11 cellular contexts compared by ENCODE assay signal in genomic region chr1:48182441-48182840, GRCh38. TPM values are rescaled to one million over a fixed set of nuclear protein-coding genes. Genes with fewer than 3 reads are reported as not detected.
A peak's percentile ranks its signal among the peaks of the same experiment; 100 is the strongest.
DNase-seq lines count a peak whose midpoint lies in the region; ATAC-seq and TF ChIP-seq lines count a peak whose summit lies in the region.
"Had no signal": no experiment of that assay in that cellular context is flagged by ENCODE, and none has a peak within 500 bp of the region (broad histone marks: within the 10 kb centered on the region; RNA-seq: fewer than 3 reads in every experiment).

No MANE protein-coding gene starts in this region.

- peaks cover 9% of the 10 kb centered on the region for H3K27me3 ChIP-seq in foreskin keratinocyte

- peak; percentile 49 for DNase-seq in NCI-H2029 treated with DMSO at 0.1 percent for 48 hours (lab: John Stamatoyannopoulos, UW)
- DNase-seq in foreskin keratinocyte: peak; percentile 68 to 80
- DNase-seq in amniotic stem cell (lab: John Stamatoyannopoulos, UW): no peak
- no peak for DNase-seq in stimulated activated CD4-positive, alpha-beta T cell treated with anti-CD3 and anti-CD28 coated beads, Interleukin-2, amount 100 ng/mL, for 24 hours
- no peak for DNase-seq in activated T-cell treated with anti-CD3 and anti-CD28 coated beads, Interleukin-2, amount 50 U/mL, for 1 hour
- no peak for DNase-seq in NCI-H146 (lab: John Stamatoyannopoulos, UW)
- DNase-seq: activated gamma-delta T cell; hippocampal formation; stimulated activated CD4-positive, alpha-beta T cell treated with anti-CD3 and anti-CD28 coated beads, Interleukin-4, amount 100 ng/mL, for 1 hour had no signal

- no peaks in the 10 kb centered on the region for H3K4me1 ChIP-seq in foreskin keratinocyte

- no peak for TF ChIP-seq CTCF in foreskin keratinocyte (conservative IDR thresholded peaks at IDR 0.05)

- peak; percentile 69 for ATAC-seq in GM18505 (IDR thresholded peaks at IDR 0.05; ENCODE audit: unreplicated experiment)
- peak; percentile 79 for ATAC-seq in HG02798 (IDR thresholded peaks at IDR 0.05; ENCODE audit: poor library complexity, unreplicated experiment)
- peak; percentile 86 for ATAC-seq in foreskin keratinocyte

- no peak overlapping the region for H3K27ac ChIP-seq in foreskin keratinocyte

- TF ChIP-seq POLR2A in GM18505 (IDR thresholded peaks at IDR 0.05; ENCODE audit: borderline replicate concordance, extremely low read depth, insufficient read depth, insufficient read length): no peak

RNA-seq across cellular contexts. Expression of gene SLC5A9, which starts 40.1 kb away (rescaled TPM):
- not detected in 2 replicates for total RNA-seq in foreskin keratinocyte
- not detected in 2 replicates for polyA plus RNA-seq in foreskin keratinocyte

Comparison
In these comparisons a context has a peak if more than half of its experiments do, and no peak if none do; other contexts are left out.
1. DNase-seq: peak in NCI-H2029 treated with DMSO at 0.1 percent for 48 hours (single experiment) and foreskin keratinocyte (2 of 2); none in amniotic stem cell (single experiment), stimulated activated CD4-positive, alpha-beta T cell treated with anti-CD3 and anti-CD28 coated beads, Interleukin-2, amount 100 ng/mL, for 24 hours (0 of 2), activated T-cell treated with anti-CD3 and anti-CD28 coated beads, Interleukin-2, amount 50 U/mL, for 1 hour (single experiment) and NCI-H146 (single experiment).
2. Peak in every context shown above with its lines, with median percentiles within 50 percentile points of each other: ATAC-seq.